In the genomic region with DNA sequence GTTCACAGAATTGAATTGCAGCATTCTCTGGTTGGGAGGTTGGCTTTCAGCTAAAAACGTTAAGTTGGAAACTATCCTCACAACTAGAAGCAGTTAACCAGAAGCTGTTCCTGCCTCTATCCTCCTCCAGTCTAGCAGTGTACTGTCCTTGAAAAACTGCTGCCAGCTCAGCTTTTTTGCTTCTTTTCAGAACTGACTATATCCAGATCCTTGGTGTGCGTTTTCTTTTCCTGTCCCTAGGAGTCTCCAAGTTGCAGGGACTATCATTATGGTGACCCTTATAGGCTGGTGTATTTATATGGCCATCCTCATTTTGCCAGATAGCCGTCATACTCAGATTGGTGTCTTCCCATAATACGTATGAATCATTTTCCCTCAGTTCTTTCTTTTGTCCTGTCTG, we compare ENCODE assay signal across 14 cellular contexts. TPM values are rescaled to one million over a fixed set of nuclear protein-coding genes. Genes with fewer than 3 reads are reported as not detected.
DNase-seq lines count a peak whose midpoint lies in the region; ATAC-seq and TF ChIP-seq lines count a peak whose summit lies in the region.
"Had no signal": no experiment of that assay in that cellular context is flagged by ENCODE, and none has a peak within 500 bp of the region (broad histone marks: within the 10 kb centered on the region; RNA-seq: fewer than 3 reads in every experiment).

No MANE protein-coding gene starts in this region.

- intact Hi-C loops in activated CD4-positive, alpha-beta memory T cell treated with anti-CD3 and anti-CD28 coated beads for 36 hours (cut with micrococcal nuclease): loop anchor here (5.0 kb wide), 1 partner anchor 39 kb away; no protein-coding TSS in a partner anchor

- H3K27ac Mint-ChIP-seq in activated CD4-positive, alpha-beta memory T cell treated with anti-CD3 and anti-CD28 coated beads, Interleukin-2, amount 10 ng/mL, durations not matched to agents 7 days and 5 days: peak overlapping the region; percentile 60
- H3K27ac Mint-ChIP-seq in activated CD4-positive, alpha-beta memory T cell treated with anti-CD3 and anti-CD28 coated beads for 36 hours: no peak overlapping the region
- H3K27ac Mint-ChIP-seq in effector memory CD8-positive, alpha-beta T cell: peak overlapping the region; percentile 84 to 96
- no peak overlapping the region for H3K27ac Mint-ChIP-seq in endothelial cell (ENCODE audit: unreplicated experiment)
- H3K27ac Mint-ChIP-seq: activated T-helper 1 cell treated with anti-CD3 and anti-CD28 coated beads, Interleukin-12 subunit alpha, Interleukin-12 subunit beta, Interleukin-2, Interleukin-4 antibody, amounts not matched to agents 30 ng/mL and 10 ng/mL and 1 ng/mL, durations not matched to agents 14 hours and 24 hours and 36 hours had no signal

- no peak overlapping the region for H3K4me3 ChIP-seq in RWPE2 (ENCODE audit: severe bottlenecking)
- no peak overlapping the region for H3K4me3 ChIP-seq in osteoblast (ENCODE audit: insufficient read depth, low read length)
- H3K4me3 ChIP-seq: ovary, SJSA1, upper lobe of left lung had no signal

- ATAC-seq in RWPE2 (ENCODE audit: low read depth): peak; percentile 31
- no peak for ATAC-seq in effector memory CD8-positive, alpha-beta T cell (replicated peaks)

- DNase-seq in activated CD4-positive, alpha-beta memory T cell treated with anti-CD3 and anti-CD28 coated beads, Interleukin-2, amount 10 ng/mL, durations not matched to agents 7 days and 5 days: no peak
- DNase-seq in activated CD4-positive, alpha-beta memory T cell treated with anti-CD3 and anti-CD28 coated beads for 36 hours: no peak
- DNase-seq in RWPE2 (ENCODE audit: low spot score) (peak; percentile 14), osteoblast (ENCODE audit: insufficient read length, low spot score, missing footprints) (peak; percentile 49), endothelial cell (ENCODE audit: low spot score) (no peak), NCI-H1694 (lab: John Stamatoyannopoulos, UW) (no peak), SKM-1 treated with dmso at 0.1 percent for 144 hours (lab: John Stamatoyannopoulos, UW; ENCODE audit: unreplicated experiment) (no peak)
- no peak for DNase-seq in effector memory CD8-positive, alpha-beta T cell
- DNase-seq: hypothalamus, MV-4-11, upper lobe of left lung had no signal

- H3K36me3 ChIP-seq in RWPE2 (ENCODE audit: low read depth) (peaks cover 85% of the 10 kb centered on the region), osteoblast (ENCODE audit: insufficient read depth, low read length) (peaks cover 43% of the 10 kb centered on the region)
- H3K36me3 ChIP-seq: ovary had no signal

- H3K9me3 Mint-ChIP-seq in activated CD4-positive, alpha-beta memory T cell treated with anti-CD3 and anti-CD28 coated beads, Interleukin-2, amount 10 ng/mL, durations not matched to agents 7 days and 5 days: no peaks in the 10 kb centered on the region
- H3K9me3 Mint-ChIP-seq in activated CD4-positive, alpha-beta memory T cell treated with anti-CD3 and anti-CD28 coated beads for 36 hours: no peaks in the 10 kb centered on the region
- H3K9me3 Mint-ChIP-seq in effector memory CD8-positive, alpha-beta T cell: no peaks in the 10 kb centered on the region
- H3K9me3 Mint-ChIP-seq in endothelial cell (ENCODE audit: unreplicated experiment): no peaks in the 10 kb centered on the region
- H3K9me3 Mint-ChIP-seq: activated T-helper 1 cell treated with anti-CD3 and anti-CD28 coated beads, Interleukin-12 subunit alpha, Interleukin-12 subunit beta, Interleukin-2, Interleukin-4 antibody, amounts not matched to agents 30 ng/mL and 10 ng/mL and 1 ng/mL, durations not matched to agents 14 hours and 24 hours and 36 hours had no signal

- CTCF ChIA-PET in activated CD4-positive, alpha-beta memory T cell treated with anti-CD3 and anti-CD28 coated beads, Interleukin-2, amount 10 ng/mL, durations not matched to agents 7 days and 5 days (lab: Charles Lee): interaction anchor here (1.2 kb wide), 1 partner anchor 55 kb away, joined by 4 read pairs; no protein-coding TSS in a partner anchor
- CTCF ChIA-PET in activated CD4-positive, alpha-beta memory T cell treated with anti-CD3 and anti-CD28 coated beads for 36 hours (lab: Charles Lee): no interaction called here

- H3K4me1 ChIP-seq in RWPE2 (ENCODE audit: insufficient read depth, poor library complexity, severe bottlenecking) (peaks cover 54% of the 10 kb centered on the region), osteoblast (ENCODE audit: insufficient read depth, low read length) (peaks cover 13% of the 10 kb centered on the region)

- H3K27ac ChIP-seq in RWPE2 (ENCODE audit: poor library complexity, severe bottlenecking): peak overlapping the region; percentile 75
- H3K27ac ChIP-seq in osteoblast (ENCODE audit: low read depth, low read length): peak overlapping the region; percentile 5
- H3K27ac ChIP-seq: ovary, SJSA1, upper lobe of left lung had no signal

- H3K4me2 ChIP-seq in osteoblast (ENCODE audit: insufficient read depth, low read length): no peak overlapping the region

- no peaks in the 10 kb centered on the region for H3K27me3 Mint-ChIP-seq in activated CD4-positive, alpha-beta memory T cell treated with anti-CD3 and anti-CD28 coated beads, Interleukin-2, amount 10 ng/mL, durations not matched to agents 7 days and 5 days
- no peaks in the 10 kb centered on the region for H3K27me3 Mint-ChIP-seq in activated CD4-positive, alpha-beta memory T cell treated with anti-CD3 and anti-CD28 coated beads for 36 hours
- no peaks in the 10 kb centered on the region for H3K27me3 Mint-ChIP-seq in effector memory CD8-positive, alpha-beta T cell
- no peaks in the 10 kb centered on the region for H3K27me3 Mint-ChIP-seq in endothelial cell (ENCODE audit: unreplicated experiment)

- H3K27me3 ChIP-seq in RWPE2 (ENCODE audit: insufficient read depth, poor library complexity, severe bottlenecking): no peaks in the 10 kb centered on the region
- H3K27me3 ChIP-seq in osteoblast (ENCODE audit: insufficient read depth, low read length): no peaks in the 10 kb centered on the region
- H3K27me3 ChIP-seq: ovary, SJSA1, upper lobe of left lung had no signal

- no peaks in the 10 kb centered on the region for H3K9me3 ChIP-seq in RWPE2 (ENCODE audit: severe bottlenecking)
- H3K9me3 ChIP-seq in osteoblast (ENCODE audit: low read depth, low read length): no peaks in the 10 kb centered on the region
- H3K9me3 ChIP-seq: ovary, SJSA1, upper lobe of left lung had no signal

- no peak overlapping the region for H2AFZ ChIP-seq in osteoblast (ENCODE audit: low read length)

- peaks cover 59% of the 10 kb centered on the region for H3K4me1 Mint-ChIP-seq in activated CD4-positive, alpha-beta memory T cell treated with anti-CD3 and anti-CD28 coated beads, Interleukin-2, amount 10 ng/mL, durations not matched to agents 7 days and 5 days
- H3K4me1 Mint-ChIP-seq in activated CD4-positive, alpha-beta memory T cell treated with anti-CD3 and anti-CD28 coated beads for 36 hours (ENCODE audit: low read depth): peaks cover 45% of the 10 kb centered on the region
- peaks cover 43 to 60% of the 10 kb centered on the region in 2 donors for H3K4me1 Mint-ChIP-seq in effector memory CD8-positive, alpha-beta T cell (ENCODE audit: low read depth in 2 of 2)
- peaks cover 20% of the 10 kb centered on the region for H3K4me1 Mint-ChIP-seq in endothelial cell (ENCODE audit: unreplicated experiment)

- H3K4me3 Mint-ChIP-seq in activated CD4-positive, alpha-beta memory T cell treated with anti-CD3 and anti-CD28 coated beads, Interleukin-2, amount 10 ng/mL, durations not matched to agents 7 days and 5 days: no peak overlapping the region
- no peak overlapping the region for H3K4me3 Mint-ChIP-seq in activated CD4-positive, alpha-beta memory T cell treated with anti-CD3 and anti-CD28 coated beads for 36 hours
- H3K4me3 Mint-ChIP-seq in effector memory CD8-positive, alpha-beta T cell: peak overlapping the region; percentile 66 to 93
- H3K4me3 Mint-ChIP-seq in endothelial cell (ENCODE audit: unreplicated experiment): no peak overlapping the region
- H3K4me3 Mint-ChIP-seq: activated T-helper 1 cell treated with anti-CD3 and anti-CD28 coated beads, Interleukin-12 subunit alpha, Interleukin-12 subunit beta, Interleukin-2, Interleukin-4 antibody, amounts not matched to agents 30 ng/mL and 10 ng/mL and 1 ng/mL, durations not matched to agents 14 hours and 24 hours and 36 hours had no signal

- peaks cover 53% of the 10 kb centered on the region for H4K20me1 ChIP-seq in osteoblast (ENCODE audit: insufficient read depth, low read length)

- TF ChIP-seq CTCF in RWPE2 (IDR thresholded peaks at IDR 0.05; ENCODE audit: poor library complexity, severe bottlenecking): no peak
- TF ChIP-seq CTCF in osteoblast (IDR thresholded peaks at IDR 0.05; ENCODE audit: extremely low read depth, low read depth, low read length): no peak
- TF ChIP-seq CTCF in endothelial cell (IDR thresholded peaks at IDR 0.05; ENCODE audit: unreplicated experiment): no peak

- H3K79me2 ChIP-seq in osteoblast (ENCODE audit: insufficient read depth, low read length): peaks cover 92% of the 10 kb centered on the region

- POLR2A ChIA-PET in activated CD4-positive, alpha-beta memory T cell treated with anti-CD3 and anti-CD28 coated beads, Interleukin-2, amount 10 ng/mL, durations not matched to agents 7 days and 5 days (lab: Charles Lee): no interaction called here
- POLR2A ChIA-PET in activated CD4-positive, alpha-beta memory T cell treated with anti-CD3 and anti-CD28 coated beads for 36 hours (lab: Charles Lee): no interaction called here

- peaks cover 61% of the 10 kb centered on the region for H3K36me3 Mint-ChIP-seq in activated CD4-positive, alpha-beta memory T cell treated with anti-CD3 and anti-CD28 coated beads, Interleukin-2, amount 10 ng/mL, durations not matched to agents 7 days and 5 days (ENCODE audit: low read depth)
- peaks cover 30% of the 10 kb centered on the region for H3K36me3 Mint-ChIP-seq in activated CD4-positive, alpha-beta memory T cell treated with anti-CD3 and anti-CD28 coated beads for 36 hours
- H3K36me3 Mint-ChIP-seq in effector memory CD8-positive, alpha-beta T cell (ENCODE audit: insufficient read depth): peaks cover 52% of the 10 kb centered on the region
- H3K36me3 Mint-ChIP-seq in endothelial cell (ENCODE audit: low read depth, unreplicated experiment): peaks cover 29% of the 10 kb centered on the region

RNA-seq across cellular contexts. Expression of a gene that starts 5.5 kb away (rescaled TPM):
- 10 to 100 TPM; 55.5 to 56.7 TPM for total RNA-seq in activated CD4-positive, alpha-beta memory T cell treated with anti-CD3 and anti-CD28 coated beads, Interleukin-2, amount 10 ng/mL, durations not matched to agents 7 days and 5 days
- 10 to 100 TPM; 42.3 to 45.2 TPM for total RNA-seq in activated CD4-positive, alpha-beta memory T cell treated with anti-CD3 and anti-CD28 coated beads for 36 hours
- 73.4 and 79.3 TPM in 2 replicates for total RNA-seq in osteoblast
- total RNA-seq in endothelial cell (ENCODE audit: unreplicated experiment): 46.8 TPM

Comparison
In these comparisons a context has a peak if more than half of its experiments do, and no peak if none do; other contexts are left out.
1. H3K27ac Mint-ChIP-seq: peak in activated CD4-positive, alpha-beta memory T cell treated with anti-CD3 and anti-CD28 coated beads, Interleukin-2, amount 10 ng/mL, durations not matched to agents 7 days and 5 days (single experiment) and effector memory CD8-positive, alpha-beta T cell (2 of 2); none in activated CD4-positive, alpha-beta memory T cell treated with anti-CD3 and anti-CD28 coated beads for 36 hours (single experiment) and endothelial cell (single experiment).
2. DNase-seq: peak in RWPE2 (single experiment) and osteoblast (single experiment); none in activated CD4-positive, alpha-beta memory T cell treated with anti-CD3 and anti-CD28 coated beads, Interleukin-2, amount 10 ng/mL, durations not matched to agents 7 days and 5 days (single experiment), activated CD4-positive, alpha-beta memory T cell treated with anti-CD3 and anti-CD28 coated beads for 36 hours (single experiment), effector memory CD8-positive, alpha-beta T cell (0 of 3), endothelial cell (single experiment), NCI-H1694 (single experiment) and SKM-1 treated with dmso at 0.1 percent for 144 hours (single experiment).
3. H3K4me3 Mint-ChIP-seq: peak in effector memory CD8-positive, alpha-beta T cell (2 of 2); none in activated CD4-positive, alpha-beta memory T cell treated with anti-CD3 and anti-CD28 coated beads, Interleukin-2, amount 10 ng/mL, durations not matched to agents 7 days and 5 days (single experiment), activated CD4-positive, alpha-beta memory T cell treated with anti-CD3 and anti-CD28 coated beads for 36 hours (single experiment) and endothelial cell (single experiment).